ENCODE assay signal across 29 cellular contexts in the genomic region with DNA sequence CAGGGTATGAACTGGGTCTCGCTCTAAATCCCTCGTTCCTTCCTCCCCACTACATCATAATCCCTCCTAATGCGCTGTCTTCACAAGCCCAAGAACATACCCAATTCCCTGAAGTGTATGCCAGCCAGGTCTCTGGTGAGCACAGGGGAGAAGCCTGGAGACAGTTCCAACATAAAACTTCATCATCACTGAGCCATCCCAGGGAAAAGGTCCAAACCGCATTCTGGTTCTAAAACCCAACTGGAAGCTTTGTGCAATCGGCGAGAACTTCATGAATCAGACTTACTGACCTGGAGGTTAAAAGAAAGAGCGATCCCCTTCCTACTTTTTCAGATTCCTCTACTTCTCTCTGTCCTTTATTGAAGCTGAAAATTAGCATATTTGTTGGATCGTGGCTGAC.
DNase-seq lines count a peak whose midpoint lies in the region; ATAC-seq and TF ChIP-seq lines count a peak whose summit lies in the region.
"Had no signal": no experiment of that assay in that cellular context is flagged by ENCODE, and none has a peak within 500 bp of the region (broad histone marks: within the 10 kb centered on the region; RNA-seq: fewer than 3 reads in every experiment).

No MANE protein-coding gene starts in this region.

- DNase-seq in AG08395 (ENCODE audit: low spot score) = peak; percentile 60
- DNase-seq in GM03348 (ENCODE audit: low spot score) = peak; percentile 70
- DNase-seq in fibroblast of mammary gland (ENCODE audit: low read depth) = peak; percentile 90
- no peak for DNase-seq in NCI-H1105 treated with DMSO at 0.1 percent for 48 hours (lab: John Stamatoyannopoulos, UW)
- no peak for DNase-seq in T-helper 2 cell treated with Interferon-gamma antibody and Interleukin-4, amounts not matched to agents 5 μg/mL and 100 μg/mL, for 36 hours (ENCODE audit: low spot score)
- DNase-seq in 8988T = no peak
- no peak for DNase-seq in Right ventricle myocardium superior
- DNase-seq: activated CD4-positive, alpha-beta T cell treated with anti-CD3 and anti-CD28 coated beads, Interleukin-2, amount 50 U/mL, for 1 hour; activated naive CD8-positive, alpha-beta T cell treated with anti-CD3 and anti-CD28 coated beads, Interleukin-2, amount 50 U/mL, for 24 hours; activated T-cell treated with anti-CD3 and anti-CD28 coated beads, Interleukin-2, amount 50 U/mL, for 24 hours; cerebellar nuclear complex; gastrocnemius medialis; kidney glomerular epithelial cell; naive thymus-derived CD4-positive, alpha-beta T cell; NCI-H1436 treated with DMSO at 0.1 percent for 48 hours; NCI-H2107; NCI-H345; Peyer's patch; sigmoid colon; stimulated activated CD4-positive, alpha-beta T cell treated with anti-CD3 and anti-CD28 coated beads, Interleukin-4, amount 100 ng/mL, for 24 hours; SW 1271; T1000; tibial artery had no signal

- H3K9me3 ChIP-seq in OCI-LY3 (ENCODE audit: insufficient read depth, low read length) = no peaks in the 10 kb centered on the region
- H3K9me3 ChIP-seq: gastrocnemius medialis, Peyer's patch, prostate gland, sigmoid colon, SJCRH30, tibial artery had no signal

- H3K4me2 ChIP-seq in OCI-LY3 (ENCODE audit: low read length) = peak overlapping the region; percentile 76
- H3K4me2 ChIP-seq: KMS-11 had no signal

- intact Hi-C loops in Right ventricle myocardium superior (cut with DNase I) = no loop called here

- no peaks in the 10 kb centered on the region for H4K20me1 ChIP-seq in OCI-LY3 (ENCODE audit: insufficient read depth, low read length)

- H3K27ac ChIP-seq in OCI-LY3 (ENCODE audit: low read length) = no peak overlapping the region
- H3K27ac ChIP-seq: KMS-11, Peyer's patch, prostate gland, SJCRH30, tibial artery, WERI-Rb-1 had no signal

- H3K9ac ChIP-seq in OCI-LY3 (ENCODE audit: low read length) = no peak overlapping the region
- H3K9ac ChIP-seq: KMS-11 had no signal

- H3K4me3 Mint-ChIP-seq in T-helper 2 cell treated with Interferon-gamma antibody and Interleukin-4, amounts not matched to agents 5 μg/mL and 100 μg/mL, for 36 hours = no peak overlapping the region
- H3K4me3 Mint-ChIP-seq: activated naive CD8-positive, alpha-beta T cell treated with anti-CD3 and anti-CD28 coated beads, Interleukin-2, amount 50 U/mL, for 24 hours; activated T-cell treated with anti-CD3 and anti-CD28 coated beads, Interleukin-2, amount 50 U/mL, for 24 hours; endodermal cell; naive thymus-derived CD4-positive, alpha-beta T cell had no signal

- H3K4me3 ChIP-seq in OCI-LY3 (ENCODE audit: low read length) = peak overlapping the region; percentile 52
- H3K4me3 ChIP-seq in fibroblast of mammary gland (ENCODE audit: control insufficient read depth, low read depth, low read length) = no peak overlapping the region
- H3K4me3 ChIP-seq: gastrocnemius medialis, Peyer's patch, prostate gland, sigmoid colon, SJCRH30, tibial artery had no signal

- H3K79me2 ChIP-seq in OCI-LY3 (ENCODE audit: low read length) = no peaks in the 10 kb centered on the region

- no peak overlapping the region for H3K27ac Mint-ChIP-seq in T-helper 2 cell treated with Interferon-gamma antibody and Interleukin-4, amounts not matched to agents 5 μg/mL and 100 μg/mL, for 36 hours
- H3K27ac Mint-ChIP-seq: activated naive CD8-positive, alpha-beta T cell treated with anti-CD3 and anti-CD28 coated beads, Interleukin-2, amount 50 U/mL, for 24 hours; activated T-cell treated with anti-CD3 and anti-CD28 coated beads, Interleukin-2, amount 50 U/mL, for 24 hours; endodermal cell; naive thymus-derived CD4-positive, alpha-beta T cell had no signal

- ATAC-seq in Right ventricle myocardium superior (ENCODE audit: poor library complexity) = no peak
- ATAC-seq: gastrocnemius medialis; naive thymus-derived CD4-positive, alpha-beta T cell had no signal

- peaks cover 23% of the 10 kb centered on the region for H3K27me3 Mint-ChIP-seq in T-helper 2 cell treated with Interferon-gamma antibody and Interleukin-4, amounts not matched to agents 5 μg/mL and 100 μg/mL, for 36 hours (ENCODE audit: low read depth)

- peaks cover 6% of the 10 kb centered on the region for H3K4me1 Mint-ChIP-seq in T-helper 2 cell treated with Interferon-gamma antibody and Interleukin-4, amounts not matched to agents 5 μg/mL and 100 μg/mL, for 36 hours (ENCODE audit: low read depth)

- H3K9me3 Mint-ChIP-seq in T-helper 2 cell treated with Interferon-gamma antibody and Interleukin-4, amounts not matched to agents 5 μg/mL and 100 μg/mL, for 36 hours = no peaks in the 10 kb centered on the region
- H3K9me3 Mint-ChIP-seq: activated naive CD8-positive, alpha-beta T cell treated with anti-CD3 and anti-CD28 coated beads, Interleukin-2, amount 50 U/mL, for 24 hours; activated T-cell treated with anti-CD3 and anti-CD28 coated beads, Interleukin-2, amount 50 U/mL, for 24 hours; endodermal cell; naive thymus-derived CD4-positive, alpha-beta T cell had no signal

- no peak for TF ChIP-seq CTCF in OCI-LY3 (IDR thresholded peaks at IDR 0.05; ENCODE audit: low read depth, low read length)
- TF ChIP-seq CTCF in fibroblast of mammary gland (conservative IDR thresholded peaks at IDR 0.05; ENCODE audit: control insufficient read depth, insufficient read depth, low read depth, low read length) = no peak

- H3K36me3 ChIP-seq in OCI-LY3 (replicated peaks; ENCODE audit: low read depth, low read length) = no peaks in the 10 kb centered on the region
- H3K36me3 ChIP-seq: Peyer's patch, prostate gland, sigmoid colon, SJCRH30, tibial artery, WERI-Rb-1 had no signal

- peaks cover 31% of the 10 kb centered on the region for H3K27me3 ChIP-seq in OCI-LY3 (ENCODE audit: low read depth, low read length)
- H3K27me3 ChIP-seq: gastrocnemius medialis, Peyer's patch, sigmoid colon, SJCRH30 had no signal

- H2AFZ ChIP-seq in OCI-LY3 (ENCODE audit: low read depth, low read length) = no peak overlapping the region

- H3K4me1 ChIP-seq in OCI-LY3 (ENCODE audit: low read length) = peaks cover 60% of the 10 kb centered on the region
- H3K4me1 ChIP-seq: prostate gland had no signal

- H3K36me3 Mint-ChIP-seq in T-helper 2 cell treated with Interferon-gamma antibody and Interleukin-4, amounts not matched to agents 5 μg/mL and 100 μg/mL, for 36 hours (ENCODE audit: low read depth) = no peaks in the 10 kb centered on the region
- H3K36me3 Mint-ChIP-seq: naive thymus-derived CD4-positive, alpha-beta T cell had no signal

Comparison
In these comparisons a context has a peak if more than half of its experiments do, and no peak if none do; other contexts are left out.
1. DNase-seq: peak in AG08395 (single experiment), GM03348 (single experiment) and fibroblast of mammary gland (single experiment); none in NCI-H1105 treated with DMSO at 0.1 percent for 48 hours (single experiment), T-helper 2 cell treated with Interferon-gamma antibody and Interleukin-4, amounts not matched to agents 5 μg/mL and 100 μg/mL, for 36 hours (single experiment), 8988T (single experiment) and Right ventricle myocardium superior (single experiment).